ENCODE assay signal across 30 cellular contexts in the genomic region with DNA sequence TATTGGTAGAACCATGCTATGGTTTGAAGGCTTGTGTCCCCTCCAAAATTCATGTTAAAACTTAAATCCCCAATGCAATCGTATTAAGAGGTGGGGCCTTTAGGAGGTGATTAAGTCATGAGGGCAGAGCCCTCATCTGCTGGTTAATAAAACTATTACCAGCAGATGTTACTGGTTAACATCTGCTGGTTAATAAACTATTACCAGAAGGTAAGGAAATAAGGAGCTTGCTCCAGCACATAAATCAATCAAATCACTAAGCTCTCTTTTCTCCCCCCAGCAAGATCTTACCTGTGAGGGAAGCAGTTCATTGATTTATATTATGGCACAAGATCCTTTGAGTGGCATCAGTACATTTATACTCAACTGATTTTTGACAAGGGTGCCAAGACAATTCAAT.
"Had no signal": no experiment of that assay in that cellular context is flagged by ENCODE, and none has a peak within 500 bp of the region (broad histone marks: within the 10 kb centered on the region; RNA-seq: fewer than 3 reads in every experiment).

No MANE protein-coding gene starts in this region.

- FAIRE-seq: endometrium, pancreas, urothelium cell line had no signal

- H3K9me3 Mint-ChIP-seq: effector memory CD8-positive, alpha-beta T cell; immature natural killer cell; natural killer cell treated with Interleukin-12 subunit alpha and Interleukin-12 subunit beta and Interleukin-15 and Interleukin-18, amount 100 ng/mL, for 72 hours; stimulated activated naive B cell treated with anti-CD40 and anti-IgM and Interleukin-4, amounts not matched to agents 10 μg/mL and 1 μg/mL and 100 μg/mL, for 72 hours had no signal

- DNase-seq: cortex of kidney; effector memory CD8-positive, alpha-beta T cell; erythroblast; esophagus squamous epithelium; foreskin melanocyte; hypothalamus; immature natural killer cell; islet precursor cell; kidney glomerular epithelial cell; left ventricle myocardium superior; mesenchymal stem cell; mucosa of descending colon; naive B cell; pancreas; right lobe of liver; stimulated activated CD4-positive, alpha-beta T cell treated with anti-CD3 and anti-CD28 coated beads, Interleukin-2, amount 100 ng/mL, for 24 hours; stimulated activated CD4-positive, alpha-beta T cell treated with anti-CD3 and anti-CD28 coated beads, Interleukin-4, amount 100 ng/mL, for 24 hours; stimulated activated naive B cell treated with anti-CD40 and anti-IgM and Interleukin-4, amounts not matched to agents 10 μg/mL and 1 μg/mL and 100 μg/mL, for 72 hours; upper lobe of left lung had no signal

- H3K4me2 ChIP-seq: smooth muscle cell had no signal

- H3K36me3 ChIP-seq: pancreas had no signal

- H3K4me1 ChIP-seq: pancreas, right lobe of liver had no signal

- H3K27ac ChIP-seq: esophagus squamous epithelium, neutrophil, pancreas, right lobe of liver, thoracic aorta, tibial nerve, upper lobe of left lung had no signal

- H3K27me3 ChIP-seq: esophagus squamous epithelium, neutrophil, pancreas, right lobe of liver, tibial nerve, upper lobe of left lung had no signal

- H3K4me3 Mint-ChIP-seq: immature natural killer cell; mesothelial cell of epicardium; naive B cell; natural killer cell treated with Interleukin-12 subunit alpha and Interleukin-12 subunit beta and Interleukin-15 and Interleukin-18, amount 100 ng/mL, for 72 hours; neural crest cell; stimulated activated naive B cell treated with anti-CD40 and anti-IgM and Interleukin-4, amounts not matched to agents 10 μg/mL and 1 μg/mL and 100 μg/mL, for 72 hours; stimulated activated naive CD8-positive, alpha-beta T cell treated with anti-CD3 and anti-CD28 coated beads, Interleukin-15, Interleukin-2, amounts not matched to agents 100 ng/mL and 50 ng/mL, for 24 hours had no signal

- H3K9me3 ChIP-seq: mucosa of descending colon, neutrophil, pancreas, right lobe of liver, thoracic aorta, upper lobe of left lung had no signal

- H3K36me3 Mint-ChIP-seq: immature natural killer cell; natural killer cell treated with Interleukin-12 subunit alpha and Interleukin-12 subunit beta and Interleukin-15 and Interleukin-18, amount 100 ng/mL, for 72 hours had no signal

- H3K4me3 ChIP-seq: esophagus squamous epithelium, lung, mucosa of descending colon, pancreas, right lobe of liver, smooth muscle cell, thoracic aorta, tibial nerve, upper lobe of left lung had no signal

- H3K27ac Mint-ChIP-seq: mesothelial cell of epicardium; naive B cell; natural killer cell treated with Interleukin-12 subunit alpha and Interleukin-12 subunit beta and Interleukin-15 and Interleukin-18, amount 100 ng/mL, for 72 hours; stimulated activated naive B cell treated with anti-CD40 and anti-IgM and Interleukin-4, amounts not matched to agents 10 μg/mL and 1 μg/mL and 100 μg/mL, for 72 hours; stimulated activated naive CD8-positive, alpha-beta T cell treated with anti-CD3 and anti-CD28 coated beads, Interleukin-15, Interleukin-2, amounts not matched to agents 100 ng/mL and 50 ng/mL, for 24 hours had no signal

- H3K4me1 Mint-ChIP-seq: mesothelial cell of epicardium, neural crest cell had no signal

- ATAC-seq: effector memory CD8-positive, alpha-beta T cell; left ventricle myocardium superior; mucosa of descending colon; natural killer cell treated with Interleukin-12 subunit alpha and Interleukin-12 subunit beta and Interleukin-15 and Interleukin-18, amount 100 ng/mL, for 72 hours; pancreas; right lobe of liver; stimulated activated naive B cell treated with anti-CD40 and anti-IgM and Interleukin-4, amounts not matched to agents 10 μg/mL and 1 μg/mL and 100 μg/mL, for 72 hours had no signal
